In genomic region chr5:65779643-65780042, GRCh38 we compare ENCODE assay signal across 1 cellular context.
TF ChIP-seq lines count a peak whose summit lies in the region.

No MANE protein-coding gene starts in this region.

TF ChIP-seq in HepG2, 621 proteins besides CTCF, POLR2A, EP300 and RAD21:
- TF ChIP-seq TMF1 (CRISPR knock-in tag; IDR thresholded peaks at IDR 0.05; ENCODE audit: low read depth): no peak
- no peak for TF ChIP-seq FUBP1 (CRISPR knock-in tag; IDR thresholded peaks at IDR 0.05; ENCODE audit: borderline replicate concordance)
- TF ChIP-seq ZNF136 (CRISPR knock-in tag; IDR thresholded peaks at IDR 0.05; ENCODE audit: low read depth): no peak
- no peak for TF ChIP-seq ZNF747 (CRISPR knock-in tag; IDR thresholded peaks at IDR 0.05; ENCODE audit: borderline replicate concordance)
- TF ChIP-seq ZNF331 (CRISPR knock-in tag; IDR thresholded peaks at IDR 0.05): no peak
- no peak for TF ChIP-seq ZIK1 (CRISPR knock-in tag; IDR thresholded peaks at IDR 0.05; ENCODE audit: borderline replicate concordance, low read depth)
- no peak for TF ChIP-seq IRF1 (CRISPR knock-in tag; IDR thresholded peaks at IDR 0.05; ENCODE audit: low read depth)
- TF ChIP-seq ZNF383 (CRISPR knock-in tag; IDR thresholded peaks at IDR 0.05; ENCODE audit: borderline replicate concordance): no peak
- no peak for TF ChIP-seq TERF1 (CRISPR knock-in tag; IDR thresholded peaks at IDR 0.05)
